In genomic region chr17:39210093-39210434, GRCh38 we compare ENCODE assay signal across 8 cellular contexts. TPM values are rescaled to one million over a fixed set of nuclear protein-coding genes. Genes with fewer than 3 reads are reported as not detected.
DNase-seq lines count a peak whose midpoint lies in the region; ATAC-seq and TF ChIP-seq lines count a peak whose summit lies in the region.
"Had no signal": no experiment of that assay in that cellular context is flagged by ENCODE, and none has a peak within 500 bp of the region (broad histone marks: within the 10 kb centered on the region; RNA-seq: fewer than 3 reads in every experiment).

No MANE protein-coding gene starts in this region.

- no peak overlapping the region; the same call in 1 of the 2 replicates for H3K27ac Mint-ChIP-seq in GM23338
- H3K27ac Mint-ChIP-seq in activated CD8-positive, alpha-beta T cell treated with anti-CD3 and anti-CD28 coated beads for 36 hours: peak overlapping the region; percentile 76

- 7% methylated on average over 22 of the region's 22 CpGs for WGBS in right cardiac atrium
- 8 to 23% (median 9%) methylated on average over 9 to 22 of the region's 22 CpGs for WGBS in spleen, 5 donors

- H3K9me3 ChIP-seq in right cardiac atrium (ENCODE audit: control insufficient read depth, low read length): no peaks in the 10 kb centered on the region
- no peaks in the 10 kb centered on the region for H3K9me3 ChIP-seq in spleen

- DNase-seq in GM23338 (ENCODE audit: low spot score): no peak
- DNase-seq in activated CD8-positive, alpha-beta T cell treated with anti-CD3 and anti-CD28 coated beads for 36 hours: no peak
- DNase-seq in right cardiac atrium: no peak
- no peak for DNase-seq in spleen
- DNase-seq in NCI-H526 treated with DMSO at 0.1 percent for 48 hours (lab: John Stamatoyannopoulos, UW): no peak
- DNase-seq in cerebellum (ENCODE audit: low spot score): no peak
- DNase-seq in iPS-NIHi11 (ENCODE audit: low spot score): no peak

- no peaks in the 10 kb centered on the region for H3K9me2 ChIP-seq in GM23338 (ENCODE audit: insufficient read depth)

- peak overlapping the region; percentile 89 for H2AFZ ChIP-seq in GM23338

- H3F3A ChIP-seq in GM23338 (replicated peaks; ENCODE audit: low read depth): peaks cover 14% of the 10 kb centered on the region

- H3K4me3 ChIP-seq in GM23338: peak overlapping the region; percentile 61
- H3K4me3 ChIP-seq in right cardiac atrium (ENCODE audit: low read length): peak overlapping the region; percentile 6
- peak overlapping the region in 7 of 8 donors; percentile 2 to 65 (median 30) for H3K4me3 ChIP-seq in spleen

- peaks cover 2% of the 10 kb centered on the region; the same call in 1 of the 2 replicates for H3K36me3 ChIP-seq in GM23338 (ENCODE audit: insufficient read depth)
- H3K36me3 ChIP-seq in spleen: peaks cover 0 to 4% (median 3%) of the 10 kb centered on the region in 6 donors

- peaks cover 5% of the 10 kb centered on the region for H3K36me3 Mint-ChIP-seq in GM23338 (ENCODE audit: low read depth)
- peaks cover 2% of the 10 kb centered on the region for H3K36me3 Mint-ChIP-seq in activated CD8-positive, alpha-beta T cell treated with anti-CD3 and anti-CD28 coated beads for 36 hours (ENCODE audit: low read depth)

- CTCF ChIA-PET in activated CD8-positive, alpha-beta T cell treated with anti-CD3 and anti-CD28 coated beads for 36 hours (lab: Charles Lee): interaction anchor here (1.0 to 27.4 kb wide), 4 partner anchors 16 to 44 kb away, joined by 3 to 516 read pairs (median 108); partner anchors contain the start of genes ARL5C and STAC2

- H3K4me3 Mint-ChIP-seq in GM23338: peak overlapping the region; percentile 69
- peak overlapping the region; percentile 44 for H3K4me3 Mint-ChIP-seq in activated CD8-positive, alpha-beta T cell treated with anti-CD3 and anti-CD28 coated beads for 36 hours

- H3K27me3 ChIP-seq in GM23338 (ENCODE audit: insufficient read depth) (0 out of 2 replicates have a peak, but pooled peaks cover 9% of the 10 kb centered on the region), right cardiac atrium (ENCODE audit: control insufficient read depth, insufficient read depth) (no peaks in the 10 kb centered on the region), spleen (replicated peaks in 1 of 7) (peaks cover 0 to 45% (median 13%) of the 10 kb centered on the region in 7 donors)

- intact Hi-C loops in activated CD8-positive, alpha-beta T cell treated with anti-CD3 and anti-CD28 coated beads for 36 hours (cut with micrococcal nuclease): no loop called here
- intact Hi-C loops in right cardiac atrium (cut with DNase I) (no loop called here), spleen (cut with DNase I; ENCODE audit: low total_unique reads) (no loop called here)

- H4K20me1 ChIP-seq in GM23338 (replicated peaks; ENCODE audit: insufficient read depth): no peaks in the 10 kb centered on the region

- peaks cover 44% of the 10 kb centered on the region for H3K4me1 Mint-ChIP-seq in GM23338
- peaks cover 38% of the 10 kb centered on the region for H3K4me1 Mint-ChIP-seq in activated CD8-positive, alpha-beta T cell treated with anti-CD3 and anti-CD28 coated beads for 36 hours (ENCODE audit: low read depth)

- TF ChIP-seq POLR2A in spleen (IDR thresholded peaks at IDR 0.05): no peak

- TF ChIP-seq CTCF in GM23338 (conservative IDR thresholded peaks at IDR 0.05; ENCODE audit: low read depth in 2 of 2) (no peak), spleen (IDR thresholded peaks at IDR 0.05 in 8 of 11, conservative IDR thresholded peaks at IDR 0.05 in 3 of 11) (no peak)
- TF ChIP-seq CTCF in activated CD8-positive, alpha-beta T cell treated with anti-CD3 and anti-CD28 coated beads for 36 hours (IDR thresholded peaks at IDR 0.05): no peak

- POLR2A ChIA-PET in activated CD8-positive, alpha-beta T cell treated with anti-CD3 and anti-CD28 coated beads for 36 hours (lab: Charles Lee): interaction anchor here (1.3 to 2.8 kb wide), 5 partner anchors 10 to 57 kb away, joined by 6 to 16 read pairs (median 7); partner anchors contain the start of gene RPL19

- ATAC-seq in GM23338: no peak; the same call in 1 of the 3 replicates
- no peak for ATAC-seq in activated CD8-positive, alpha-beta T cell treated with anti-CD3 and anti-CD28 coated beads for 36 hours
- no peak for ATAC-seq in right cardiac atrium

- H3K79me2 ChIP-seq in GM23338 (replicated peaks; ENCODE audit: insufficient read depth): no peaks in the 10 kb centered on the region

- no peak overlapping the region for H3K27ac ChIP-seq in GM23338 (ENCODE audit: low read depth)
- no peak overlapping the region for H3K27ac ChIP-seq in right cardiac atrium (ENCODE audit: low read length)
- peak overlapping the region in 4 of 8 donors; percentile 1 to 56 (median 54) for H3K27ac ChIP-seq in spleen

- peaks cover 15% of the 10 kb centered on the region for H3K27me3 Mint-ChIP-seq in GM23338 (ENCODE audit: insufficient read depth, low read depth, poor library complexity)
- H3K27me3 Mint-ChIP-seq in activated CD8-positive, alpha-beta T cell treated with anti-CD3 and anti-CD28 coated beads for 36 hours: no peaks in the 10 kb centered on the region

- H3K9me3 Mint-ChIP-seq in GM23338: no peaks in the 10 kb centered on the region; the same call in 2 of the 3 replicates
- H3K9me3 Mint-ChIP-seq in activated CD8-positive, alpha-beta T cell treated with anti-CD3 and anti-CD28 coated beads for 36 hours: no peaks in the 10 kb centered on the region

- peaks cover 16% of the 10 kb centered on the region for H3K4me1 ChIP-seq in GM23338 (ENCODE audit: insufficient read depth)
- peaks cover 4% of the 10 kb centered on the region for H3K4me1 ChIP-seq in right cardiac atrium (ENCODE audit: control insufficient read depth, insufficient read depth, low read length)
- H3K4me1 ChIP-seq in spleen: peaks cover 12 to 45% (median 35%) of the 10 kb centered on the region in 6 donors

- H3K4me2 ChIP-seq in GM23338: peak overlapping the region; percentile 89

TF ChIP-seq in GM23338, 12 proteins besides CTCF, POLR2A, EP300 and RAD21 (continues in another document):
- TF ChIP-seq ETS1 (IDR thresholded peaks at IDR 0.05) (no peak), NANOG (IDR thresholded peaks at IDR 0.05; ENCODE audit: borderline replicate concordance) (no peak), CREB1 (CRISPR knock-in tag; IDR thresholded peaks at IDR 0.05; ENCODE audit: low read depth) (no peak), EZH2phosphoT487 (IDR thresholded peaks at IDR 0.05; ENCODE audit: unreplicated experiment) (no peak)

RNA-seq across cellular contexts. Expression of gene RPL19, which starts 10.0 kb away (rescaled TPM):
- total RNA-seq in GM23338 (2014; rRNA removed; shearing (Covaris generic)): 1,594 and 1,843 TPM in 2 replicates
- polyA plus RNA-seq in GM23338 (2016; fragmentation: Nextera tagmentation; extraction: Ambion mirVana) (2,627 and 2,838 TPM in 2 replicates), right cardiac atrium (1,781 TPM), spleen (1,000 to 10,000 TPM; 4,610 to 7,360 (median 6,812) TPM)
- total RNA-seq in activated CD8-positive, alpha-beta T cell treated with anti-CD3 and anti-CD28 coated beads for 36 hours: 1,000 to 10,000 TPM; 3,130 to 3,175 TPM
- total RNA-seq in right cardiac atrium (1,000 to 10,000 TPM; 1,060 to 1,177 (median 1,099) TPM), spleen (1,000 to 10,000 TPM; 1,504 to 3,872 (median 2,079) TPM), cerebellum (493 TPM)

RNA-seq across cellular contexts. Expression of gene CACNB1, which starts 12.6 kb away (rescaled TPM):
- total RNA-seq in GM23338 (2014; rRNA removed; shearing (Covaris generic)): 12.5 and 13.1 TPM in 2 replicates
- 7.8 and 8.4 TPM in 2 replicates for polyA plus RNA-seq in GM23338 (2016; fragmentation: Nextera tagmentation; extraction: Ambion mirVana)
- 10 to 100 TPM; 13.1 to 14.2 TPM for total RNA-seq in activated CD8-positive, alpha-beta T cell treated with anti-CD3 and anti-CD28 coated beads for 36 hours
- 10 to 100 TPM in 1 of 4 donors, 1 to 10 TPM in 3; 5.8 to 10.8 (median 8.0) TPM for total RNA-seq in right cardiac atrium
- 6.4 TPM for polyA plus RNA-seq in right cardiac atrium
- total RNA-seq in spleen: 10 to 100 TPM in 2 of 7 donors, 1 to 10 TPM in 5; 4.1 to 11.9 (median 7.1) TPM
- polyA plus RNA-seq in spleen: 1 to 10 TPM; 2.0 to 5.0 (median 4.2) TPM
- 20.7 TPM for total RNA-seq in cerebellum

RNA-seq across cellular contexts. Expression of gene STAC2, which starts 15.7 kb away (rescaled TPM):
- total RNA-seq in GM23338 (2014; rRNA removed; shearing (Covaris generic)): 1.7 and 3.1 TPM in 2 replicates
- 1.9 and 2.0 TPM in 2 replicates for polyA plus RNA-seq in GM23338 (2016; fragmentation: Nextera tagmentation; extraction: Ambion mirVana)
- under 1 TPM; 0.47 to 0.56 TPM for total RNA-seq in activated CD8-positive, alpha-beta T cell treated with anti-CD3 and anti-CD28 coated beads for 36 hours
- 1 to 10 TPM; 2.5 to 3.7 (median 3.1) TPM for total RNA-seq in right cardiac atrium
- polyA plus RNA-seq in right cardiac atrium: 6.9 TPM
- total RNA-seq in spleen: under 1 TPM in 2 of 7 donors, not detected in 5; 0.27 to 0.56 TPM
- polyA plus RNA-seq in spleen: under 1 TPM in 1 of 3 donors, not detected in 2; 0.06 TPM
- 0.64 TPM for total RNA-seq in cerebellum

RNA-seq across cellular contexts. Expression of gene ARL5C, which starts 44.1 kb away (rescaled TPM):
- not detected in 2 replicates for total RNA-seq in GM23338 (2014; rRNA removed; shearing (Covaris generic))
- polyA plus RNA-seq in GM23338 (2016; fragmentation: Nextera tagmentation; extraction: Ambion mirVana) (not detected in 2 replicates), right cardiac atrium (not detected), spleen (not detected)
- not detected for total RNA-seq in activated CD8-positive, alpha-beta T cell treated with anti-CD3 and anti-CD28 coated beads for 36 hours
- total RNA-seq in right cardiac atrium (not detected), spleen (not detected), cerebellum (not detected)
- total RNA-seq: omental fat pad had no signal

RNA-seq across cellular contexts. Expression of gene PLXDC1, which starts 58.6 kb away (rescaled TPM):
- 0.28 and 0.39 TPM in 2 replicates for total RNA-seq in GM23338 (2014; rRNA removed; shearing (Covaris generic))
- polyA plus RNA-seq in GM23338 (2016; fragmentation: Nextera tagmentation; extraction: Ambion mirVana): 0.75 and 0.91 TPM in 2 replicates
- total RNA-seq in activated CD8-positive, alpha-beta T cell treated with anti-CD3 and anti-CD28 coated beads for 36 hours: 1 to 10 TPM; 1.7 to 2.4 TPM
- 10 to 100 TPM in 1 of 4 donors, 1 to 10 TPM in 3; 4.4 to 14.6 (median 5.8) TPM for total RNA-seq in right cardiac atrium
- 13.0 TPM for polyA plus RNA-seq in right cardiac atrium
- 10 to 100 TPM in 2 of 7 donors, 1 to 10 TPM in 5; 3.1 to 11.2 (median 6.0) TPM for total RNA-seq in spleen
- 1 to 10 TPM; 2.9 to 4.2 (median 3.3) TPM for polyA plus RNA-seq in spleen
- total RNA-seq in cerebellum: 14.6 TPM

Comparison
In these comparisons a context has a peak if more than half of its experiments do, and no peak if none do; other contexts are left out.
1. H3K4me3 ChIP-seq: peak in every context shown above with its lines; median percentile 61 in GM23338; 30 in spleen; 6 in right cardiac atrium.